ENCODE assay signal across 28 cellular contexts in genomic region chr11:72292106-72292790, GRCh38. TPM values are rescaled to one million over a fixed set of nuclear protein-coding genes. Genes with fewer than 3 reads are reported as not detected.
"Had no signal": no experiment of that assay in that cellular context is flagged by ENCODE, and none has a peak within 500 bp of the region (broad histone marks: within the 10 kb centered on the region; RNA-seq: fewer than 3 reads in every experiment).

No MANE protein-coding gene starts in this region.

- H3K36me3 ChIP-seq: transverse colon had no signal

- H3K36me3 Mint-ChIP-seq: activated naive CD4-positive, alpha-beta T cell treated with anti-CD3 and anti-CD28 coated beads, Interleukin-2, amount 10 ng/mL, durations not matched to agents 7 days and 5 days had no signal

- H3K27ac ChIP-seq: right lobe of liver, transverse colon, vagina had no signal

- H3K4me1 Mint-ChIP-seq: activated CD4-positive, alpha-beta T cell treated with anti-CD3 and anti-CD28 coated beads for 36 hours; activated naive CD4-positive, alpha-beta T cell treated with anti-CD3 and anti-CD28 coated beads, Interleukin-2, amount 10 ng/mL, durations not matched to agents 7 days and 5 days; brain; nephron; stimulated activated memory B cell treated with anti-CD40 and anti-IgM and Interleukin-4, amounts not matched to agents 10 μg/mL and 1 μg/mL and 100 μg/mL, for 72 hours had no signal

- H3K9me3 ChIP-seq: right lobe of liver, transverse colon, vagina had no signal

- DNase-seq: activated B cell treated with CpG ODN at 0.5 μM for 24 hours; activated CD4-positive, alpha-beta T cell treated with anti-CD3 and anti-CD28 coated beads for 36 hours; activated CD4-positive, alpha-beta T cell treated with anti-CD3 and anti-CD28 coated beads, Interleukin-2, amount 50 U/mL, for 4 hours; activated effector memory CD4-positive, alpha-beta T cell treated with anti-CD3 and anti-CD28 coated beads, Interleukin-2, amount 50 U/mL, for 16 hours; activated naive CD4-positive, alpha-beta T cell treated with anti-CD3 and anti-CD28 coated beads, Interleukin-2, amount 10 ng/mL, durations not matched to agents 7 days and 5 days; activated T-cell treated with anti-CD3 and anti-CD28 coated beads for 4 hours; anterior cingulate cortex; effector CD4-positive, alpha-beta T cell; erythroblast; foreskin melanocyte; nucleus accumbens; posterior cingulate gyrus; right lobe of liver; small intestine; stimulated activated CD4-positive, alpha-beta T cell treated with anti-CD3 and anti-CD28 coated beads, Interleukin-2, amount 100 ng/mL, for 24 hours; transverse colon had no signal

- H3K9me3 Mint-ChIP-seq: activated B cell treated with CpG ODN at 0.5 μM for 24 hours; activated naive CD4-positive, alpha-beta T cell treated with anti-CD3 and anti-CD28 coated beads, Interleukin-2, amount 10 ng/mL, durations not matched to agents 7 days and 5 days; brain; dendritic cell treated with granulocyte-macrophage colony-stimulating factor and Interleukin-4, amounts not matched to agents 40 ng/mL and 50 ng/mL, for 4 days; nephron; stimulated activated memory B cell treated with anti-CD40 and anti-IgM and Interleukin-4, amounts not matched to agents 10 μg/mL and 1 μg/mL and 100 μg/mL, for 72 hours had no signal

- H3K4me1 ChIP-seq: right lobe of liver, transverse colon, vagina had no signal

- H3K27me3 Mint-ChIP-seq: activated B cell treated with CpG ODN at 0.5 μM for 24 hours; activated CD4-positive, alpha-beta T cell treated with anti-CD3 and anti-CD28 coated beads for 36 hours; activated naive CD4-positive, alpha-beta T cell treated with anti-CD3 and anti-CD28 coated beads, Interleukin-2, amount 10 ng/mL, durations not matched to agents 7 days and 5 days; brain; dendritic cell treated with granulocyte-macrophage colony-stimulating factor and Interleukin-4, amounts not matched to agents 40 ng/mL and 50 ng/mL, for 4 days; stimulated activated memory B cell treated with anti-CD40 and anti-IgM and Interleukin-4, amounts not matched to agents 10 μg/mL and 1 μg/mL and 100 μg/mL, for 72 hours had no signal

- H3K27ac Mint-ChIP-seq: activated B cell treated with CpG ODN at 0.5 μM for 24 hours; activated CD4-positive, alpha-beta T cell treated with anti-CD3 and anti-CD28 coated beads for 36 hours; activated naive CD4-positive, alpha-beta T cell treated with anti-CD3 and anti-CD28 coated beads, Interleukin-2, amount 10 ng/mL, durations not matched to agents 7 days and 5 days; brain; dendritic cell treated with granulocyte-macrophage colony-stimulating factor and Interleukin-4, amounts not matched to agents 40 ng/mL and 50 ng/mL, for 4 days; nephron; stimulated activated memory B cell treated with anti-CD40 and anti-IgM and Interleukin-4, amounts not matched to agents 10 μg/mL and 1 μg/mL and 100 μg/mL, for 72 hours had no signal

- H3K27me3 ChIP-seq: right lobe of liver, transverse colon, vagina had no signal

- ATAC-seq: activated CD4-positive, alpha-beta T cell treated with anti-CD3 and anti-CD28 coated beads for 36 hours; stimulated activated memory B cell treated with anti-CD40 and anti-IgM and Interleukin-4, amounts not matched to agents 10 μg/mL and 1 μg/mL and 100 μg/mL, for 72 hours had no signal

- H3K4me3 Mint-ChIP-seq: activated B cell treated with CpG ODN at 0.5 μM for 24 hours; activated CD4-positive, alpha-beta T cell treated with anti-CD3 and anti-CD28 coated beads for 36 hours; activated naive CD4-positive, alpha-beta T cell treated with anti-CD3 and anti-CD28 coated beads, Interleukin-2, amount 10 ng/mL, durations not matched to agents 7 days and 5 days; brain; dendritic cell treated with granulocyte-macrophage colony-stimulating factor and Interleukin-4, amounts not matched to agents 40 ng/mL and 50 ng/mL, for 4 days; nephron; stimulated activated memory B cell treated with anti-CD40 and anti-IgM and Interleukin-4, amounts not matched to agents 10 μg/mL and 1 μg/mL and 100 μg/mL, for 72 hours had no signal

- H3K4me3 ChIP-seq: right lobe of liver, transverse colon, vagina had no signal

RNA-seq across cellular contexts. Expression of gene PHOX2A, which starts 48.3 kb away (rescaled TPM):
- total RNA-seq: activated B cell treated with CpG ODN at 0.5 μM for 24 hours; activated CD4-positive, alpha-beta T cell treated with anti-CD3 and anti-CD28 coated beads for 36 hours; activated CD8-positive, alpha-beta memory T cell treated with anti-CD3 and anti-CD28 coated beads for 36 hours; cardiac septum; liver; mononuclear cell; myocyte; right lobe of liver; T-helper 1 cell treated with Interleukin-12 subunit alpha and Interleukin-12 subunit beta and Interleukin-4 antibody, amounts not matched to agents 30 ng/mL and 1 ng/mL, for 36 hours; temporal lobe had no signal
- polyA plus RNA-seq: liver had no signal
